Comparison of ENCODE assay signal across 7 cellular contexts in genomic region chr10:28176498-28176897, GRCh38.
A peak's percentile ranks its signal among the peaks of the same experiment; 100 is the strongest.
DNase-seq lines count a peak whose midpoint lies in the region; ATAC-seq and TF ChIP-seq lines count a peak whose summit lies in the region.
"Not testable (repeated sequence)": the region's sequence is repeated elsewhere in the genome, so short reads cannot be mapped to it uniquely, and the experiment has no call there.

No MANE protein-coding gene starts in this region.

- CTCF ChIA-PET in IMR-90 (lab: Yijun Ruan, JAX) = not testable (repeated sequence)
- CTCF ChIA-PET in activated CD8-positive, alpha-beta memory T cell treated with anti-CD3 and anti-CD28 coated beads, Interleukin-2, amount 10 ng/mL, durations not matched to agents 7 days and 5 days (lab: Charles Lee) = interaction anchor here (1.6 kb wide), 1 partner anchor 438 kb away, joined by 3 read pairs; no protein-coding TSS in a partner anchor

- H3K27me3 ChIP-seq in IMR-90 (ENCODE audit: control insufficient read depth, insufficient read depth, low read length); liver (ENCODE audit: control insufficient read depth in 4 of 4, insufficient read depth in 4 of 4, low read length in 3 of 4): not testable (repeated sequence)

- H3K9me3 Mint-ChIP-seq in activated CD8-positive, alpha-beta memory T cell treated with anti-CD3 and anti-CD28 coated beads, Interleukin-2, amount 10 ng/mL, durations not matched to agents 7 days and 5 days (ENCODE audit: low read depth); chondrocyte (ENCODE audit: low read depth); natural killer cell treated with Interleukin-12 subunit alpha and Interleukin-12 subunit beta and Interleukin-15 and Interleukin-18, amount 100 ng/mL, for 72 hours; stimulated activated effector memory CD8-positive, alpha-beta T cell treated with anti-CD3 and anti-CD28 coated beads, Interleukin-12 subunit alpha, Interleukin-12 subunit beta, amount 100 ng/mL, for 72 hours: not testable (repeated sequence)

- H4K5ac ChIP-seq in IMR-90 (ENCODE audit: low read depth, low read length) = not testable (repeated sequence)

- H3K56ac ChIP-seq in IMR-90 (ENCODE audit: extremely low read depth, insufficient read depth, low read length) = not testable (repeated sequence)

- H3K27ac Mint-ChIP-seq in activated CD8-positive, alpha-beta memory T cell treated with anti-CD3 and anti-CD28 coated beads, Interleukin-2, amount 10 ng/mL, durations not matched to agents 7 days and 5 days = peak overlapping the region; percentile 29
- H3K27ac Mint-ChIP-seq in chondrocyte (ENCODE audit: unreplicated experiment) = peak overlapping the region; percentile 5
- peak overlapping the region; percentile 15 to 74 for H3K27ac Mint-ChIP-seq in natural killer cell treated with Interleukin-12 subunit alpha and Interleukin-12 subunit beta and Interleukin-15 and Interleukin-18, amount 100 ng/mL, for 72 hours
- H3K27ac Mint-ChIP-seq in stimulated activated effector memory CD8-positive, alpha-beta T cell treated with anti-CD3 and anti-CD28 coated beads, Interleukin-12 subunit alpha, Interleukin-12 subunit beta, amount 100 ng/mL, for 72 hours = peak overlapping the region; percentile 35

- peaks cover 26% of the 10 kb centered on the region for H3K4me1 Mint-ChIP-seq in activated CD8-positive, alpha-beta memory T cell treated with anti-CD3 and anti-CD28 coated beads, Interleukin-2, amount 10 ng/mL, durations not matched to agents 7 days and 5 days
- H3K4me1 Mint-ChIP-seq in chondrocyte (ENCODE audit: low read depth) = peaks cover 57% of the 10 kb centered on the region
- peaks cover 23 to 27% of the 10 kb centered on the region in 2 donors for H3K4me1 Mint-ChIP-seq in natural killer cell treated with Interleukin-12 subunit alpha and Interleukin-12 subunit beta and Interleukin-15 and Interleukin-18, amount 100 ng/mL, for 72 hours (ENCODE audit: low read depth in 2 of 2)
- H3K4me1 Mint-ChIP-seq in stimulated activated effector memory CD8-positive, alpha-beta T cell treated with anti-CD3 and anti-CD28 coated beads, Interleukin-12 subunit alpha, Interleukin-12 subunit beta, amount 100 ng/mL, for 72 hours = peaks cover 27% of the 10 kb centered on the region

- H3K4me3 ChIP-seq in IMR-90 (ENCODE audit: insufficient read depth, low read depth, low read length); liver (ENCODE audit: low read depth in 1 of 3, low read length in 3 of 3): not testable (repeated sequence)

- H2AFZ ChIP-seq in IMR-90 (replicated peaks; ENCODE audit: low read length, poor library complexity) = not testable (repeated sequence)

- TF ChIP-seq CTCF in IMR-90 (conservative IDR thresholded peaks at IDR 0.05; ENCODE audit: low read depth, low read length); chondrocyte (IDR thresholded peaks at IDR 0.05); liver (IDR thresholded peaks at IDR 0.05; ENCODE audit: low read depth, low read length, missing input control): not testable (repeated sequence)

- H4K20me1 ChIP-seq in IMR-90 (ENCODE audit: insufficient read depth, low read length) = not testable (repeated sequence)

- H3K9me1 ChIP-seq in IMR-90 (ENCODE audit: insufficient read depth, low read length) = not testable (repeated sequence)

- not testable (repeated sequence) for H4K91ac ChIP-seq in IMR-90 (ENCODE audit: insufficient read depth, low read depth, low read length)

- in situ Hi-C loops in IMR-90 (cut with MboI; ENCODE audit: low sequenced_read_pairs) = loop anchor here (25.0 kb wide), 1 partner anchor 439 kb away; the partner anchor contains the start of gene MKX

- ATAC-seq in IMR-90 (ENCODE audit: low read depth); activated CD8-positive, alpha-beta memory T cell treated with anti-CD3 and anti-CD28 coated beads, Interleukin-2, amount 10 ng/mL, durations not matched to agents 7 days and 5 days; natural killer cell treated with Interleukin-12 subunit alpha and Interleukin-12 subunit beta and Interleukin-15 and Interleukin-18, amount 100 ng/mL, for 72 hours; stimulated activated effector memory CD8-positive, alpha-beta T cell treated with anti-CD3 and anti-CD28 coated beads, Interleukin-12 subunit alpha, Interleukin-12 subunit beta, amount 100 ng/mL, for 72 hours: not testable (repeated sequence)

- H3K27me3 Mint-ChIP-seq in activated CD8-positive, alpha-beta memory T cell treated with anti-CD3 and anti-CD28 coated beads, Interleukin-2, amount 10 ng/mL, durations not matched to agents 7 days and 5 days; chondrocyte (ENCODE audit: low read depth); natural killer cell treated with Interleukin-12 subunit alpha and Interleukin-12 subunit beta and Interleukin-15 and Interleukin-18, amount 100 ng/mL, for 72 hours: not testable (repeated sequence)

- not testable (repeated sequence) for H2BK120ac ChIP-seq in IMR-90 (ENCODE audit: low read depth, low read length)

- H3K79me1 ChIP-seq in IMR-90 (ENCODE audit: low read depth in 1 of 2, low read length in 2 of 2) = not testable (repeated sequence)

- H3K36me3 ChIP-seq in IMR-90 (ENCODE audit: control insufficient read depth, insufficient read depth, low read length); liver (ENCODE audit: control insufficient read depth in 4 of 4, insufficient read depth in 3 of 4, low read depth in 1 of 4, low read length in 3 of 4): not testable (repeated sequence)

- not testable (repeated sequence) for H2BK15ac ChIP-seq in IMR-90 (ENCODE audit: low read depth, low read length)

- H3K4me1 ChIP-seq in IMR-90 (ENCODE audit: control insufficient read depth, insufficient read depth, low read length) = not testable (repeated sequence)
- H3K4me1 ChIP-seq in liver (ENCODE audit: control insufficient read depth in 4 of 4, insufficient read depth in 4 of 4, low read length in 3 of 4) = peaks cover 9 to 26% (median 10%) of the 10 kb centered on the region in 4 donors

- H3K4me2 ChIP-seq in IMR-90 (ENCODE audit: low read depth, low read length) = not testable (repeated sequence)

- H2AK9ac ChIP-seq in IMR-90 (replicated peaks; ENCODE audit: low read depth, low read length, poor library complexity) = not testable (repeated sequence)

- not testable (repeated sequence) for BruUV-seq in IMR-90 (replicated peaks; lab: Mats Ljungman, UMichigan)

- H3K14ac ChIP-seq in IMR-90 (replicated peaks; ENCODE audit: low read depth, low read length) = not testable (repeated sequence)

- intact Hi-C loops in IMR-90 (cut with micrococcal nuclease) = loop anchor here (5.0 to 10.0 kb wide), 3 partner anchors 122 to 309 kb away; partner anchors contain the start of gene ODAD2

- not testable (repeated sequence) for H2BK20ac ChIP-seq in IMR-90 (ENCODE audit: low read depth, low read length)

- H3K36me3 Mint-ChIP-seq in activated CD8-positive, alpha-beta memory T cell treated with anti-CD3 and anti-CD28 coated beads, Interleukin-2, amount 10 ng/mL, durations not matched to agents 7 days and 5 days; chondrocyte (ENCODE audit: low read depth); natural killer cell treated with Interleukin-12 subunit alpha and Interleukin-12 subunit beta and Interleukin-15 and Interleukin-18, amount 100 ng/mL, for 72 hours; stimulated activated effector memory CD8-positive, alpha-beta T cell treated with anti-CD3 and anti-CD28 coated beads, Interleukin-12 subunit alpha, Interleukin-12 subunit beta, amount 100 ng/mL, for 72 hours: not testable (repeated sequence)

- H3K9ac ChIP-seq in IMR-90 (ENCODE audit: low read depth, low read length); liver (ENCODE audit: low read depth in 1 of 2, low read length in 2 of 2): not testable (repeated sequence)

- H3K4ac ChIP-seq in IMR-90 (ENCODE audit: low read depth, low read length) = not testable (repeated sequence)

- dilution Hi-C loops in IMR-90 (cut with HindIII; ENCODE audit: low sequenced_read_pairs, unreplicated experiment) = not testable (repeated sequence)

- H3K9me3 ChIP-seq in IMR-90 (ENCODE audit: control insufficient read depth, insufficient read depth, low read length); liver (ENCODE audit: control insufficient read depth in 4 of 4, low read length in 3 of 4): not testable (repeated sequence)

- H3K4me3 Mint-ChIP-seq in activated CD8-positive, alpha-beta memory T cell treated with anti-CD3 and anti-CD28 coated beads, Interleukin-2, amount 10 ng/mL, durations not matched to agents 7 days and 5 days; chondrocyte (ENCODE audit: unreplicated experiment); natural killer cell treated with Interleukin-12 subunit alpha and Interleukin-12 subunit beta and Interleukin-15 and Interleukin-18, amount 100 ng/mL, for 72 hours; stimulated activated effector memory CD8-positive, alpha-beta T cell treated with anti-CD3 and anti-CD28 coated beads, Interleukin-12 subunit alpha, Interleukin-12 subunit beta, amount 100 ng/mL, for 72 hours: not testable (repeated sequence)

- not testable (repeated sequence) for H3K27ac ChIP-seq in IMR-90 (ENCODE audit: insufficient read depth, low read length); liver (ENCODE audit: low read depth in 1 of 2, low read length in 2 of 2)

- H3K18ac ChIP-seq in IMR-90 (ENCODE audit: low read depth, low read length) = not testable (repeated sequence)

- TF ChIP-seq POLR2A in IMR-90 (IDR thresholded peaks at IDR 0.05; ENCODE audit: low read depth, low read length) = not testable (repeated sequence)

- not testable (repeated sequence) for TF ChIP-seq RAD21 in IMR-90 (IDR thresholded peaks at IDR 0.05; ENCODE audit: low read length)
- TF ChIP-seq RAD21 in liver (IDR thresholded peaks at IDR 0.05) = peak in 1 of 2 donors; percentile 19

- H4K8ac ChIP-seq in IMR-90 (ENCODE audit: low read depth in 2 of 2, low read length in 2 of 2) = not testable (repeated sequence)

- H2BK5ac ChIP-seq in IMR-90 (ENCODE audit: low read depth, low read length, poor library complexity, severe bottlenecking) = not testable (repeated sequence)

- not testable (repeated sequence) for H2AK5ac ChIP-seq in IMR-90 (ENCODE audit: low read depth, low read length)

- not testable (repeated sequence) for DNase-seq in IMR-90; activated CD8-positive, alpha-beta memory T cell treated with anti-CD3 and anti-CD28 coated beads, Interleukin-2, amount 10 ng/mL, durations not matched to agents 7 days and 5 days; chondrocyte (ENCODE audit: low spot score); natural killer cell treated with Interleukin-12 subunit alpha and Interleukin-12 subunit beta and Interleukin-15 and Interleukin-18, amount 100 ng/mL, for 72 hours (ENCODE audit: low spot score); stimulated activated effector memory CD8-positive, alpha-beta T cell treated with anti-CD3 and anti-CD28 coated beads, Interleukin-12 subunit alpha, Interleukin-12 subunit beta, amount 100 ng/mL, for 72 hours (ENCODE audit: low spot score in 2 of 2)
- DNase-seq in fibroblast of peridontal ligament (ENCODE audit: extremely low read depth) = peak; percentile 22

- no CpG with 5 or more reads among the region's 4 CpGs for WGBS in IMR-90 (ENCODE audit: extremely low coverage in 2 of 2, insufficient read length in 1 of 2), 2 experiments
- WGBS in liver = 35% methylated on average over 4 of the region's 4 CpGs

- H3K23ac ChIP-seq in IMR-90 (ENCODE audit: low read depth, low read length) = not testable (repeated sequence)

- POLR2A ChIA-PET in IMR-90 (lab: Charles Lee; ENCODE audit: unreplicated experiment) = not testable (repeated sequence)
